Comparison of ENCODE assay signal across 1 cellular context in genomic region chr17:50375858-50376538, GRCh38.
TF ChIP-seq lines count a peak whose summit lies in the region.

No MANE protein-coding gene starts in this region.

TF ChIP-seq in WTC11, 78 proteins besides CTCF, POLR2A, EP300 and RAD21 (continued from another document):
- TF ChIP-seq E2F4 (CRISPR knock-in tag; IDR thresholded peaks at IDR 0.05; ENCODE audit: borderline replicate concordance, low read depth) (no peak), ELF4 (CRISPR knock-in tag; IDR thresholded peaks at IDR 0.05; ENCODE audit: low read depth) (no peak), SP1 (CRISPR knock-in tag; conservative IDR thresholded peaks at IDR 0.05) (no peak)
